ENCODE assay signal across 8 cellular contexts in genomic region chr12:32755654-32756475, GRCh38. TPM values are rescaled to one million over a fixed set of nuclear protein-coding genes. Genes with fewer than 3 reads are reported as not detected.
DNase-seq lines count a peak whose midpoint lies in the region; TF ChIP-seq lines count a peak whose summit lies in the region.

Gene YARS2, minus strand, starts transcription at chr12:32755897. Its CDS starts 23 bp downstream, at chr12:32755874.

- no peaks in the 10 kb centered on the region for H3F3A ChIP-seq in neural cell (ENCODE audit: insufficient read depth, low read length, poor library complexity, severe bottlenecking)

- peak within 1 kb of the TSS; percentile 89 for H3K27ac ChIP-seq in neural cell (ENCODE audit: low read length)
- H3K27ac ChIP-seq in stomach smooth muscle (ENCODE audit: low read length) = peak within 1 kb of the TSS; percentile 84

- no peaks in the 10 kb centered on the region for H3K9me2 ChIP-seq in neural cell (ENCODE audit: insufficient read depth, low read length)

- H3K36me3 ChIP-seq in neural cell (ENCODE audit: insufficient read depth, low read length) (peaks cover 7% of the 10 kb centered on the region), stomach smooth muscle (ENCODE audit: control insufficient read depth in 2 of 2, insufficient read depth in 2 of 2, low read length in 2 of 2) (peaks cover 15 to 19% of the 10 kb centered on the region in 2 donors)

- TF ChIP-seq EP300 in neural cell (conservative IDR thresholded peaks at IDR 0.05; ENCODE audit: poor library complexity, severe bottlenecking) = peak; percentile 41

- TF ChIP-seq CTCF in neural cell (IDR thresholded peaks at IDR 0.05; ENCODE audit: poor library complexity, severe bottlenecking) = peak; percentile 98

- H3K79me2 ChIP-seq in neural cell (replicated peaks; ENCODE audit: insufficient read depth, low read length) = peaks cover 28% of the 10 kb centered on the region

- peaks cover 25% of the 10 kb centered on the region for H3K4me1 ChIP-seq in stomach smooth muscle (ENCODE audit: control insufficient read depth, insufficient read depth, low read length)

- H3K4me3 ChIP-seq in neural cell (ENCODE audit: low read length) (peak within 1 kb of the TSS; percentile 88), stomach smooth muscle (ENCODE audit: low read length in 2 of 2) (peak within 1 kb of the TSS; percentile 87 to 99)

- DNase-seq in ELF-1 (ENCODE audit: low read depth, low spot score) (peak; percentile 96), H4 (ENCODE audit: low spot score) (peak; percentile 98), LoVo (ENCODE audit: low spot score) (peak; percentile 100), fibroblast of the conjunctiva (ENCODE audit: low read depth) (peak; percentile 99)
- peak; percentile 80 for DNase-seq in activated effector memory CD4-positive, alpha-beta T cell treated with Interleukin-2 at 50 U/mL for 16 hours

- H3K4me2 ChIP-seq in neural cell (ENCODE audit: low read length) = peak within 1 kb of the TSS; percentile 81

- H3K9me3 ChIP-seq in neural cell (ENCODE audit: low read length) (no peaks in the 10 kb centered on the region), stomach smooth muscle (ENCODE audit: control insufficient read depth in 2 of 2, low read length in 2 of 2) (no peaks in the 10 kb centered on the region)

- no peaks in the 10 kb centered on the region for H4K20me1 ChIP-seq in neural cell (ENCODE audit: insufficient read depth)

- H3K9ac ChIP-seq in neural cell (ENCODE audit: low read length) (peak within 1 kb of the TSS; percentile 94), stomach smooth muscle (ENCODE audit: low read length in 2 of 2) (peak within 1 kb of the TSS; percentile 73 to 80)

- no peaks in the 10 kb centered on the region for H3K27me3 ChIP-seq in neural cell (ENCODE audit: insufficient read depth, low read depth, low read length)
- no peaks in the 10 kb centered on the region for H3K27me3 ChIP-seq in stomach smooth muscle (ENCODE audit: control insufficient read depth in 1 of 2, insufficient read depth in 2 of 2, low read length in 2 of 2)

- TF ChIP-seq RAD21 in neural cell (conservative IDR thresholded peaks at IDR 0.05) = peak; percentile 98

- TF ChIP-seq POLR2A in Raji (IDR thresholded peaks at IDR 0.05; ENCODE audit: insufficient read depth, low read depth, low read length) = peak; percentile 92

- H2AFZ ChIP-seq in neural cell (ENCODE audit: low read depth, low read length) = peak within 1 kb of the TSS; percentile 94

TF ChIP-seq in neural cell, 6 proteins besides CTCF, POLR2A, EP300 and RAD21:
- TF ChIP-seq TAF1 (IDR thresholded peaks at IDR 0.05; ENCODE audit: low read depth) (peak; percentile 85), SMC3 (conservative IDR thresholded peaks at IDR 0.05; ENCODE audit: poor library complexity) (peak; percentile 95), EZH2 (IDR thresholded peaks at IDR 0.05; ENCODE audit: borderline replicate concordance, insufficient read depth, low read length, poor library complexity, severe bottlenecking) (no peak), POLR2AphosphoS5 (IDR thresholded peaks at IDR 0.05) (peak; percentile 78), MXI1 (conservative IDR thresholded peaks at IDR 0.05; ENCODE audit: poor library complexity, severe bottlenecking) (peak; percentile 88), REST (IDR thresholded peaks at IDR 0.05; ENCODE audit: borderline replicate concordance) (peak; percentile 83)

RNA-seq across cellular contexts. Expression of gene YARS2, which starts in this region (rescaled TPM):
- 57.4 and 59.4 TPM in 2 replicates for total RNA-seq in H4 (2014; rRNA removed; shearing (Covaris generic))
- polyA plus RNA-seq in neural cell = 25.6 and 26.5 TPM in 2 replicates
- 41.4 and 44.3 TPM in 2 replicates for polyA minus RNA-seq in neural cell

Comparison
In these comparisons a context has a peak if more than half of its experiments do, and no peak if none do; other contexts are left out.
1. Peak in every context shown above with its lines: DNase-seq, H3K4me3 ChIP-seq and H3K27ac ChIP-seq.